Comparison of ENCODE assay signal across 10 cellular contexts in the genomic region with DNA sequence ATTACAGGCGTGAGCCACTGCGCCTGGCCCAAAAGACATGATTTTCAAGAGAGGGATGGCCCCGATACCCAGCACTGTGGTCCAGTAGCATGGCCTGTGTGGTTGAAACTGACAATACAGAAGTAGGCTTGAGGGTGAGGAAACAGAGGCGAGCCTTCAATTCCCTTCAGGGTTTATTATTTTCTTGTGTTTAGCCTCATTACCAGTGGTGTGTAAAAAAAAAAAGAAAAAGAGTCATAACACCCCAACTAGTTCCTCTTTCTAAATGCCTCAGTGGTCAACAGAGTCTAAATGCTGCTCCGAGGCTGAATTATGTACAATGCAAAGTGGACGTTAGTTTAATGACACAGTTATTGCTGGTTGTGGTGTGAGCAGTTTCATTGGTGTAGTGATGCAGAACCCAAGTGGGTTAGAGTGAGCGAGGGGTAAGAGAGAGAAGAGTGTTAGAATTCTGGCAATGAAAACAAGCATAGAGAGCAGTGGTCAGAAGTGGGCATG. TPM values are rescaled to one million over a fixed set of nuclear protein-coding genes. Genes with fewer than 3 reads are reported as not detected.
DNase-seq lines count a peak whose midpoint lies in the region; ATAC-seq and TF ChIP-seq lines count a peak whose summit lies in the region.
"Had no signal": no experiment of that assay in that cellular context is flagged by ENCODE, and none has a peak within 500 bp of the region (broad histone marks: within the 10 kb centered on the region; RNA-seq: fewer than 3 reads in every experiment).

No MANE protein-coding gene starts in this region.

- intact Hi-C loops in left ventricle myocardium superior (cut with micrococcal nuclease) = no loop called here
- intact Hi-C loops in cardiac septum (cut with DNase I) = no loop called here

- no peak overlapping the region for H3K4me3 ChIP-seq in upper lobe of left lung

- H3K27ac Mint-ChIP-seq in glutamatergic neuron (ENCODE audit: unreplicated experiment) = no peak overlapping the region

- H3K27ac ChIP-seq in upper lobe of left lung = peak overlapping the region in 3 of 4 donors; percentile 44 to 63 (median 49)

- 74 to 86% methylated on average over 7 of the region's 7 CpGs for WGBS in upper lobe of left lung, 2 donors

- no peaks in the 10 kb centered on the region for H3K9me3 ChIP-seq in upper lobe of left lung

- H3K27me3 ChIP-seq in upper lobe of left lung = no peaks in the 10 kb centered on the region

- DNase-seq in left ventricle myocardium superior (no peak), cardiac septum (ENCODE audit: low spot score) (no peak), NCI-H526 treated with DMSO at 0.1 percent for 48 hours (lab: John Stamatoyannopoulos, UW) (peak; percentile 1), upper lobe of left lung (no peak), T-helper 9 cell (no peak), KG1 (lab: John Stamatoyannopoulos, UW) (no peak), glutamatergic neuron (no peak)
- DNase-seq: H7, NCI-H748 treated with DMSO at 0.1 percent for 48 hours had no signal

- no peaks in the 10 kb centered on the region for H3K4me1 Mint-ChIP-seq in glutamatergic neuron (ENCODE audit: low read depth, unreplicated experiment)

- ATAC-seq in left ventricle myocardium superior = peak; percentile 40
- ATAC-seq in HG02884 (IDR thresholded peaks at IDR 0.05; ENCODE audit: unreplicated experiment) = peak; percentile 98
- peak; percentile 19 to 75 for ATAC-seq in upper lobe of left lung (ENCODE audit: low FRiP score in 2 of 2)

- TF ChIP-seq EP300 in upper lobe of left lung (IDR thresholded peaks at IDR 0.05) = no peak

- H3K9me3 Mint-ChIP-seq in glutamatergic neuron (ENCODE audit: unreplicated experiment) = no peaks in the 10 kb centered on the region

- H3K4me3 Mint-ChIP-seq in glutamatergic neuron (ENCODE audit: unreplicated experiment) = no peak overlapping the region

- H3K4me1 ChIP-seq in upper lobe of left lung = peaks cover 17 to 23% (median 21%) of the 10 kb centered on the region in 4 donors

- TF ChIP-seq POLR2A in upper lobe of left lung (IDR thresholded peaks at IDR 0.05) = no peak

- H3K36me3 ChIP-seq in upper lobe of left lung = no peaks in the 10 kb centered on the region

- H3K27me3 Mint-ChIP-seq in glutamatergic neuron (ENCODE audit: unreplicated experiment) = no peaks in the 10 kb centered on the region

- no peaks in the 10 kb centered on the region for H3K36me3 Mint-ChIP-seq in glutamatergic neuron (ENCODE audit: unreplicated experiment)

- TF ChIP-seq CTCF in upper lobe of left lung (IDR thresholded peaks at IDR 0.05) (no peak), glutamatergic neuron (IDR thresholded peaks at IDR 0.05; ENCODE audit: partially characterized antibody, unreplicated experiment) (no peak)

RNA-seq across cellular contexts. Expression of a gene that starts 58.8 kb away (rescaled TPM):
- total RNA-seq in left ventricle myocardium superior = 4.3 TPM
- total RNA-seq in cardiac septum = 4.5 TPM
- total RNA-seq in upper lobe of left lung = 10 to 100 TPM; 46.9 to 80.1 (median 72.2) TPM
- 41.7 TPM for total RNA-seq in glutamatergic neuron (ENCODE audit: unreplicated experiment)

Comparison
In these comparisons a context has a peak if more than half of its experiments do, and no peak if none do; other contexts are left out.
1. ATAC-seq: peak in every context shown above with its lines; median percentile 98 in HG02884; 47 in upper lobe of left lung; 40 in left ventricle myocardium superior.